ENCODE assay signal across 24 cellular contexts in genomic region chr9:28037968-28038367, GRCh38.
"Had no signal": no experiment of that assay in that cellular context is flagged by ENCODE, and none has a peak within 500 bp of the region (broad histone marks: within the 10 kb centered on the region; RNA-seq: fewer than 3 reads in every experiment).

No MANE protein-coding gene starts in this region.

- DNase-seq: colonic mucosa; cortex of kidney; dermis blood vessel endothelial cell; dorsolateral prefrontal cortex; effector CD4-positive, alpha-beta T cell; effector CD8-positive, alpha-beta T cell; effector memory CD4-positive, alpha-beta T cell; effector memory CD8-positive, alpha-beta T cell; endodermal cell; erythroblast; esophagus squamous epithelium; foreskin fibroblast; foreskin keratinocyte; foreskin melanocyte; gastrocnemius medialis; glutamatergic neuron; head of caudate nucleus; heart left ventricle; heart right ventricle had no signal

- H3K36me3 ChIP-seq: colonic mucosa, esophagus muscularis mucosa, esophagus squamous epithelium, gastrocnemius medialis, gastroesophageal sphincter, heart left ventricle, heart right ventricle had no signal

- ATAC-seq: effector memory CD8-positive, alpha-beta T cell; esophagus mucosa; foreskin keratinocyte; gastrocnemius medialis; gastroesophageal sphincter; heart left ventricle; heart right ventricle had no signal

- H3K9me3 ChIP-seq: colonic mucosa, esophagus muscularis mucosa, esophagus squamous epithelium, gastrocnemius medialis, gastroesophageal sphincter, heart left ventricle, heart right ventricle had no signal

- H3K4me3 ChIP-seq: colonic mucosa, coronary artery, dorsolateral prefrontal cortex, esophagus muscularis mucosa, esophagus squamous epithelium, gastrocnemius medialis, gastroesophageal sphincter, heart left ventricle, heart right ventricle had no signal

- H3K4me1 ChIP-seq: colonic mucosa, esophagus muscularis mucosa, esophagus squamous epithelium, foreskin keratinocyte, gastrocnemius medialis, gastroesophageal sphincter, heart left ventricle, heart right ventricle had no signal

- H3K27ac ChIP-seq: colonic mucosa, coronary artery, dorsolateral prefrontal cortex, epithelial cell of prostate, esophagus muscularis mucosa, esophagus squamous epithelium, foreskin keratinocyte, gastrocnemius medialis, gastroesophageal sphincter, heart left ventricle, heart right ventricle had no signal

- H3K27me3 ChIP-seq: colonic mucosa, dorsolateral prefrontal cortex, esophagus muscularis mucosa, esophagus squamous epithelium, foreskin keratinocyte, gastrocnemius medialis, gastroesophageal sphincter, heart left ventricle, heart right ventricle had no signal
